10 cellular contexts compared by ENCODE assay signal in genomic region chr20:16701296-16701695, GRCh38. TPM values are rescaled to one million over a fixed set of nuclear protein-coding genes. Genes with fewer than 3 reads are reported as not detected.
DNase-seq lines count a peak whose midpoint lies in the region; ATAC-seq and TF ChIP-seq lines count a peak whose summit lies in the region.
"Had no signal": no experiment of that assay in that cellular context is flagged by ENCODE, and none has a peak within 500 bp of the region (broad histone marks: within the 10 kb centered on the region; RNA-seq: fewer than 3 reads in every experiment).

No MANE protein-coding gene starts in this region.

- WGBS in mammary epithelial cell (ENCODE audit: low coverage, missing lambda C conversion rate), result 71% methylated on average over 3 of the region's 3 CpGs

- H3K9me3 ChIP-seq in A673 (ENCODE audit: low read depth, low read length, poor library complexity, severe bottlenecking), result no peaks in the 10 kb centered on the region
- no peaks in the 10 kb centered on the region for H3K9me3 ChIP-seq in MM.1S (replicated peaks; ENCODE audit: insufficient read depth, low read length)
- H3K9me3 ChIP-seq in mammary epithelial cell (replicated peaks; ENCODE audit: insufficient read depth, low read length), result no peaks in the 10 kb centered on the region
- H3K9me3 ChIP-seq: neutrophil had no signal

- POLR2A ChIA-PET in A673 (lab: Charles Lee; ENCODE audit: low non-redundant PET), result no interaction called here

- no peak overlapping the region for H2AFZ ChIP-seq in MM.1S (ENCODE audit: low read length)
- no peak overlapping the region for H2AFZ ChIP-seq in mammary epithelial cell (ENCODE audit: low read depth, low read length)

- no TSS peak for BruUV-seq in A673 (replicated peaks; lab: Mats Ljungman, UMichigan)
- BruUV-seq in mammary epithelial cell (replicated peaks; lab: Mats Ljungman, UMichigan), result no TSS peak

- H3K27me3 ChIP-seq in A673 (replicated peaks; ENCODE audit: insufficient read depth, low read depth, low read length, poor library complexity), result peaks cover 4% of the 10 kb centered on the region
- H3K27me3 ChIP-seq in GM06990 (replicated peaks; ENCODE audit: control insufficient read depth, insufficient read depth, low read length), result no peaks in the 10 kb centered on the region
- H3K27me3 ChIP-seq in MM.1S (replicated peaks; ENCODE audit: insufficient read depth, low read length), result no peaks in the 10 kb centered on the region
- H3K27me3 ChIP-seq in mammary epithelial cell (ENCODE audit: insufficient read depth, low read length), result peaks cover 2% of the 10 kb centered on the region
- H3K27me3 ChIP-seq: neutrophil had no signal

- no peak overlapping the region for H3K4me3 ChIP-seq in A673 (ENCODE audit: low read depth, low read length, poor library complexity, severe bottlenecking)
- H3K4me3 ChIP-seq in GM06990 (replicated peaks; ENCODE audit: low read depth, low read length), result no peak overlapping the region
- H3K4me3 ChIP-seq in MM.1S (ENCODE audit: low read length), result no peak overlapping the region
- H3K4me3 ChIP-seq in mammary epithelial cell (replicated peaks in 1 of 3; ENCODE audit: insufficient read depth in 1 of 3, low read depth in 2 of 3, low read length in 3 of 3), result no peak overlapping the region

- intact Hi-C loops in A673 (cut with micrococcal nuclease; ENCODE audit: unreplicated experiment), result loop anchor here (2.0 kb wide), 1 partner anchor 60 kb away; no protein-coding TSS in a partner anchor
- intact Hi-C loops in mammary epithelial cell (cut with micrococcal nuclease), result loop anchor here (1.0 kb wide), 1 partner anchor 60 kb away; no protein-coding TSS in a partner anchor

- H3K27ac ChIP-seq in A673 (ENCODE audit: low read depth, low read length, poor library complexity, severe bottlenecking), result no peak overlapping the region
- no peak overlapping the region for H3K27ac ChIP-seq in MM.1S (ENCODE audit: low read length)
- no peak overlapping the region for H3K27ac ChIP-seq in mammary epithelial cell (ENCODE audit: insufficient read depth, low read depth, low read length)
- H3K27ac ChIP-seq: neutrophil had no signal

- in situ Hi-C loops in mammary epithelial cell (cut with MboI; ENCODE audit: low sequenced_read_pairs in 2 of 2), result no loop called here

- TF ChIP-seq CTCF in A673 (conservative IDR thresholded peaks at IDR 0.05; ENCODE audit: low read depth, low read length) (peak; percentile 53), GM06990 (IDR thresholded peaks at IDR 0.05; ENCODE audit: insufficient read depth, low read length, poor library complexity, severe bottlenecking) (peak; percentile 61), MM.1S (IDR thresholded peaks at IDR 0.05; ENCODE audit: low read length) (peak; percentile 31), mammary epithelial cell (conservative IDR thresholded peaks at IDR 0.05 in 1 of 2, IDR thresholded peaks at IDR 0.05 in 1 of 2; ENCODE audit: extremely low read depth in 1 of 2, insufficient read depth in 1 of 2, low read depth in 1 of 2, low read length in 2 of 2) (peak; percentile 22 to 42)

- H4K20me1 ChIP-seq in MM.1S (ENCODE audit: insufficient read depth, low read length) (no peaks in the 10 kb centered on the region), mammary epithelial cell (ENCODE audit: insufficient read depth, low read length) (no peaks in the 10 kb centered on the region)

- dilution Hi-C loops in mammary epithelial cell (cut with HindIII; ENCODE audit: low sequenced_read_pairs), result no loop called here

- CTCF ChIA-PET in A673 (lab: Charles Lee), result interaction anchor here (1.2 kb wide), 1 partner anchor 60 kb away, joined by 3 read pairs; no protein-coding TSS in a partner anchor
- CTCF ChIA-PET in mammary epithelial cell (lab: Charles Lee; ENCODE audit: low non-redundant PET), result no interaction called here

- no peak for ATAC-seq in HG03565 (IDR thresholded peaks at IDR 0.05; ENCODE audit: unreplicated experiment)

- H3K9ac ChIP-seq in MM.1S (ENCODE audit: low read length), result no peak overlapping the region
- H3K9ac ChIP-seq in mammary epithelial cell (ENCODE audit: insufficient read depth, low read length), result no peak overlapping the region

- H3K36me3 ChIP-seq in A673 (ENCODE audit: insufficient read depth, low read length, poor library complexity, severe bottlenecking), result no peaks in the 10 kb centered on the region
- H3K36me3 ChIP-seq in GM06990 (ENCODE audit: control insufficient read depth, insufficient read depth, low read length), result no peaks in the 10 kb centered on the region
- no peaks in the 10 kb centered on the region for H3K36me3 ChIP-seq in MM.1S (replicated peaks; ENCODE audit: insufficient read depth, low read length)
- no peaks in the 10 kb centered on the region for H3K36me3 ChIP-seq in mammary epithelial cell (ENCODE audit: insufficient read depth, low read length)
- H3K36me3 ChIP-seq: neutrophil had no signal

- no peaks in the 10 kb centered on the region for H3F3A ChIP-seq in MM.1S (ENCODE audit: insufficient read depth, low read length)

- H3K79me2 ChIP-seq in MM.1S (ENCODE audit: low read length), result no peaks in the 10 kb centered on the region
- H3K79me2 ChIP-seq in mammary epithelial cell (ENCODE audit: insufficient read depth, low read length), result no peaks in the 10 kb centered on the region

- DNase-seq in A673 (ENCODE audit: low spot score) (peak; percentile 21), GM06990 (ENCODE audit: extremely low read depth, insufficient read length) (no peak), MM.1S (no peak), mammary epithelial cell (peak; percentile 6), GDM1 (lab: John Stamatoyannopoulos, UW) (no peak), NCI-H510A treated with DMSO at 0.1 percent for 48 hours (lab: John Stamatoyannopoulos, UW) (no peak)
- DNase-seq in stimulated activated CD8-positive, alpha-beta memory T cell treated with anti-CD3 and anti-CD28 coated beads, Interleukin-4, amount 100 ng/mL, for 48 hours, result peak; percentile 29

- H3K4me2 ChIP-seq in MM.1S (ENCODE audit: low read depth, low read length), result no peak overlapping the region
- H3K4me2 ChIP-seq in mammary epithelial cell (ENCODE audit: insufficient read depth, low read depth, low read length), result no peak overlapping the region

- no peaks in the 10 kb centered on the region for H3K4me1 ChIP-seq in A673 (ENCODE audit: insufficient read depth, low read length, poor library complexity, severe bottlenecking)
- H3K4me1 ChIP-seq in MM.1S (ENCODE audit: low read length), result no peaks in the 10 kb centered on the region
- no peaks in the 10 kb centered on the region for H3K4me1 ChIP-seq in mammary epithelial cell (ENCODE audit: insufficient read depth, low read length)

- no peaks in the 10 kb centered on the region for H3K9me2 ChIP-seq in MM.1S (replicated peaks; ENCODE audit: insufficient read depth, low read length)

RNA-seq across cellular contexts. Expression of gene SNRPB2, which starts 28.5 kb away (rescaled TPM):
- total RNA-seq in A673 (2021) (90.4 and 103 TPM in 2 replicates), mammary epithelial cell (10 to 100 TPM; 24.8 to 51.2 TPM)
- 41.8 TPM for polyA plus RNA-seq in mammary epithelial cell
- not detected for polyA minus RNA-seq in mammary epithelial cell

RNA-seq across cellular contexts. Expression of gene OTOR, which starts 46.9 kb away (rescaled TPM):
- total RNA-seq in A673 (2021) (not detected in 2 replicates), mammary epithelial cell (not detected)
- polyA plus RNA-seq in mammary epithelial cell, result not detected
- not detected for polyA minus RNA-seq in mammary epithelial cell
- polyA plus RNA-seq: adipose tissue had no signal

Comparison
In these comparisons a context has a peak if more than half of its experiments do, and no peak if none do; other contexts are left out.
1. DNase-seq: peak in A673 (single experiment), mammary epithelial cell (single experiment) and stimulated activated CD8-positive, alpha-beta memory T cell treated with anti-CD3 and anti-CD28 coated beads, Interleukin-4, amount 100 ng/mL, for 48 hours (single experiment); none in GM06990 (single experiment), MM.1S (single experiment), GDM1 (single experiment) and NCI-H510A treated with DMSO at 0.1 percent for 48 hours (single experiment).
2. Peak in every context shown above with its lines, with median percentiles within 50 percentile points of each other: CTCF ChIP-seq.